Comparison of ENCODE assay signal across 23 cellular contexts in genomic region chr1:20847619-20848080, GRCh38.
A peak's percentile ranks its signal among the peaks of the same experiment; 100 is the strongest.
DNase-seq lines count a peak whose midpoint lies in the region; ATAC-seq, FAIRE-seq and TF ChIP-seq lines count a peak whose summit lies in the region.
"Had no signal": no experiment of that assay in that cellular context is flagged by ENCODE, and none has a peak within 500 bp of the region (broad histone marks: within the 10 kb centered on the region; RNA-seq: fewer than 3 reads in every experiment).

No MANE protein-coding gene starts in this region.

- ATAC-seq in right lobe of liver (peak in 3 of 4 donors; percentile 44 to 84 (median 69)), HepG2 (no peak), psoas muscle (no peak)
- ATAC-seq: naive thymus-derived CD8-positive, alpha-beta T cell had no signal

- H3K4me3 ChIP-seq in right lobe of liver, result no peak overlapping the region
- no peak overlapping the region for H3K4me3 ChIP-seq in HepG2 (replicated peaks in 1 of 3; ENCODE audit: insufficient read depth in 1 of 3, low read depth in 2 of 3, low read length in 3 of 3)
- H3K4me3 ChIP-seq in fibroblast of the aortic adventitia (ENCODE audit: low read depth, low read length), result no peak overlapping the region
- no peak overlapping the region for H3K4me3 ChIP-seq in psoas muscle
- no peak overlapping the region for H3K4me3 ChIP-seq in hepatocyte
- H3K4me3 ChIP-seq: lower lobe of right lung, prostate gland had no signal

- H3K4me1 ChIP-seq in right lobe of liver (peaks cover 0 to 7% (median 0%) of the 10 kb centered on the region in 4 donors), HepG2 (ENCODE audit: insufficient read depth, low read length) (no peaks in the 10 kb centered on the region), psoas muscle (no peaks in the 10 kb centered on the region), hepatocyte (ENCODE audit: insufficient read depth) (no peaks in the 10 kb centered on the region)
- H3K4me1 ChIP-seq: lower lobe of right lung, prostate gland had no signal

- TF ChIP-seq POLR2A in right lobe of liver (IDR thresholded peaks at IDR 0.05) (no peak), HepG2 (IDR thresholded peaks at IDR 0.05; ENCODE audit: insufficient read depth in 1 of 2, low read depth in 2 of 2, low read length in 2 of 2) (no peak)

- no peak for TF ChIP-seq RAD21 in HepG2 (CRISPR knock-in tag; IDR thresholded peaks at IDR 0.05)

- no peaks in the 10 kb centered on the region for H3K27me3 ChIP-seq in right lobe of liver
- H3K27me3 ChIP-seq in HepG2 (ENCODE audit: control insufficient read depth in 1 of 2, insufficient read depth in 2 of 2, low read length in 2 of 2), result no peaks in the 10 kb centered on the region
- H3K27me3 ChIP-seq in psoas muscle (ENCODE audit: insufficient read depth in 3 of 3, low read length in 2 of 3), result no peaks in the 10 kb centered on the region
- no peaks in the 10 kb centered on the region for H3K27me3 ChIP-seq in hepatocyte

- no peaks in the 10 kb centered on the region for H3K9me3 ChIP-seq in right lobe of liver
- H3K9me3 ChIP-seq in HepG2 (ENCODE audit: low read length), result no peaks in the 10 kb centered on the region
- H3K9me3 ChIP-seq in psoas muscle, result no peaks in the 10 kb centered on the region
- no peaks in the 10 kb centered on the region for H3K9me3 ChIP-seq in hepatocyte (ENCODE audit: low read depth)
- H3K9me3 ChIP-seq: lower lobe of right lung, prostate gland had no signal

- intact Hi-C loops in right lobe of liver (cut with DNase I), result no loop called here
- intact Hi-C loops in HepG2 (cut with micrococcal nuclease; ENCODE audit: unreplicated experiment), result no loop called here
- intact Hi-C loops in psoas muscle (cut with DNase I), result no loop called here

- H3K4me2 ChIP-seq in HepG2 (ENCODE audit: low read depth, low read length) (no peak overlapping the region), hepatocyte (no peak overlapping the region)

- peaks cover 40% of the 10 kb centered on the region for H3K36me3 Mint-ChIP-seq in activated CD4-positive, alpha-beta memory T cell treated with anti-CD3 and anti-CD28 coated beads, Interleukin-2, amount 10 ng/mL, durations not matched to agents 7 days and 5 days (ENCODE audit: low read depth)

- no peak for FAIRE-seq in HepG2 (lab: Jason Lieb, UNC)
- FAIRE-seq: G401.6, GM12891 had no signal

- H3K79me2 ChIP-seq in HepG2 (ENCODE audit: insufficient read depth, low read length) (no peaks in the 10 kb centered on the region), hepatocyte (no peaks in the 10 kb centered on the region)

- CTCF ChIA-PET in HepG2 (lab: Yijun Ruan, JAX; ENCODE audit: low intra/inter-chr PET ratio, low total read pairs), result no interaction called here
- CTCF ChIA-PET in activated CD4-positive, alpha-beta memory T cell treated with anti-CD3 and anti-CD28 coated beads, Interleukin-2, amount 10 ng/mL, durations not matched to agents 7 days and 5 days (lab: Charles Lee), result no interaction called here

- H4K20me1 ChIP-seq in HepG2 (ENCODE audit: insufficient read depth, low read length) (no peaks in the 10 kb centered on the region), hepatocyte (ENCODE audit: insufficient read depth, poor library complexity, severe bottlenecking) (no peaks in the 10 kb centered on the region)

- H3K9me2 ChIP-seq in hepatocyte (replicated peaks; ENCODE audit: insufficient read depth), result no peaks in the 10 kb centered on the region

- no peak overlapping the region for H3K27ac Mint-ChIP-seq in activated CD4-positive, alpha-beta memory T cell treated with anti-CD3 and anti-CD28 coated beads, Interleukin-2, amount 10 ng/mL, durations not matched to agents 7 days and 5 days
- H3K27ac Mint-ChIP-seq: CD8-positive, alpha-beta memory T cell; dendritic cell treated with granulocyte-macrophage colony-stimulating factor and Interleukin-4, amounts not matched to agents 40 ng/mL and 50 ng/mL, for 4 days; naive thymus-derived CD8-positive, alpha-beta T cell; stimulated activated naive CD8-positive, alpha-beta T cell treated with anti-CD3 and anti-CD28 coated beads, Interleukin-15, Interleukin-2, amounts not matched to agents 100 ng/mL and 50 ng/mL, for 24 hours; T-helper 1 cell treated with Interleukin-12 subunit alpha and Interleukin-12 subunit beta and Interleukin-4 antibody, amounts not matched to agents 30 μg/mL and 1 μg/mL, for 36 hours had no signal

- 67% methylated on average over 4 of the region's 4 CpGs for WGBS in right lobe of liver (ENCODE audit: insufficient coverage, low coverage, low lambda C conversion rate, missing lambda C conversion rate)
- WGBS in HepG2 (ENCODE audit: low lambda C conversion rate), result 94% methylated on average over 4 of the region's 4 CpGs
- WGBS in psoas muscle, 3 donors, result 94 to 98% (median 94%) methylated on average over 4 of the region's 4 CpGs
- 86% methylated on average over 4 of the region's 4 CpGs for WGBS in hepatocyte (ENCODE audit: low lambda C conversion rate, missing lambda C conversion rate)

- in situ Hi-C loops in HepG2 (cut with HindIII; ENCODE audit: extremely low pct_ligation_motif_present, low pct_unique_long_range_greater_than_20kb), result no loop called here

- no peaks in the 10 kb centered on the region for H3K4me1 Mint-ChIP-seq in activated CD4-positive, alpha-beta memory T cell treated with anti-CD3 and anti-CD28 coated beads, Interleukin-2, amount 10 ng/mL, durations not matched to agents 7 days and 5 days
- H3K4me1 Mint-ChIP-seq: CD8-positive, alpha-beta memory T cell; naive thymus-derived CD8-positive, alpha-beta T cell had no signal

- H3K27me3 Mint-ChIP-seq in activated CD4-positive, alpha-beta memory T cell treated with anti-CD3 and anti-CD28 coated beads, Interleukin-2, amount 10 ng/mL, durations not matched to agents 7 days and 5 days, result no peaks in the 10 kb centered on the region
- H3K27me3 Mint-ChIP-seq: dendritic cell treated with granulocyte-macrophage colony-stimulating factor and Interleukin-4, amounts not matched to agents 40 ng/mL and 50 ng/mL, for 4 days; naive thymus-derived CD8-positive, alpha-beta T cell; stimulated activated naive CD8-positive, alpha-beta T cell treated with anti-CD3 and anti-CD28 coated beads, Interleukin-15, Interleukin-2, amounts not matched to agents 100 ng/mL and 50 ng/mL, for 24 hours had no signal

- TF ChIP-seq EP300 in HepG2 (IDR thresholded peaks at IDR 0.05; ENCODE audit: low read depth in 2 of 2, low read length in 2 of 2) (no peak), HepG2 (CRISPR knock-in tag; IDR thresholded peaks at IDR 0.05; ENCODE audit: borderline replicate concordance) (no peak)

- H3K4me3 Mint-ChIP-seq in activated CD4-positive, alpha-beta memory T cell treated with anti-CD3 and anti-CD28 coated beads, Interleukin-2, amount 10 ng/mL, durations not matched to agents 7 days and 5 days, result no peak overlapping the region
- H3K4me3 Mint-ChIP-seq: CD8-positive, alpha-beta memory T cell; dendritic cell treated with granulocyte-macrophage colony-stimulating factor and Interleukin-4, amounts not matched to agents 40 ng/mL and 50 ng/mL, for 4 days; naive thymus-derived CD8-positive, alpha-beta T cell; stimulated activated naive CD8-positive, alpha-beta T cell treated with anti-CD3 and anti-CD28 coated beads, Interleukin-15, Interleukin-2, amounts not matched to agents 100 ng/mL and 50 ng/mL, for 24 hours; T-helper 1 cell treated with Interleukin-12 subunit alpha and Interleukin-12 subunit beta and Interleukin-4 antibody, amounts not matched to agents 30 μg/mL and 1 μg/mL, for 36 hours had no signal

- no peaks in the 10 kb centered on the region for H3K9me3 Mint-ChIP-seq in activated CD4-positive, alpha-beta memory T cell treated with anti-CD3 and anti-CD28 coated beads, Interleukin-2, amount 10 ng/mL, durations not matched to agents 7 days and 5 days
- H3K9me3 Mint-ChIP-seq: CD8-positive, alpha-beta memory T cell; dendritic cell treated with granulocyte-macrophage colony-stimulating factor and Interleukin-4, amounts not matched to agents 40 ng/mL and 50 ng/mL, for 4 days; naive thymus-derived CD8-positive, alpha-beta T cell; stimulated activated naive CD8-positive, alpha-beta T cell treated with anti-CD3 and anti-CD28 coated beads, Interleukin-15, Interleukin-2, amounts not matched to agents 100 ng/mL and 50 ng/mL, for 24 hours; T-helper 1 cell treated with Interleukin-12 subunit alpha and Interleukin-12 subunit beta and Interleukin-4 antibody, amounts not matched to agents 30 μg/mL and 1 μg/mL, for 36 hours had no signal

- TF ChIP-seq CTCF in right lobe of liver (IDR thresholded peaks at IDR 0.05) (no peak), HepG2 (CRISPR knock-in tag; IDR thresholded peaks at IDR 0.05) (no peak), fibroblast of the aortic adventitia (IDR thresholded peaks at IDR 0.05; ENCODE audit: insufficient read depth, low read length) (no peak), psoas muscle (IDR thresholded peaks at IDR 0.05) (no peak), hepatocyte (IDR thresholded peaks at IDR 0.05; ENCODE audit: poor library complexity) (no peak)

- BruUV-seq in HepG2 (replicated peaks; lab: Mats Ljungman, UMichigan), result no TSS peak

- H3K27ac ChIP-seq in right lobe of liver (peak overlapping the region in 1 of 3 donors; percentile 10), HepG2 (ENCODE audit: extremely low read length, insufficient read depth, low read length) (no peak overlapping the region), psoas muscle (no peak overlapping the region), hepatocyte (no peak overlapping the region)
- H3K27ac ChIP-seq: lower lobe of right lung, prostate gland had no signal

- H3K36me3 ChIP-seq in right lobe of liver (peaks cover 0 to 13% (median 3%) of the 10 kb centered on the region in 4 donors), HepG2 (replicated peaks in 1 of 2; ENCODE audit: control insufficient read depth in 1 of 2, insufficient read depth in 2 of 2, low read length in 2 of 2) (peaks cover 11% of the 10 kb centered on the region in 2 experiments; a peak in 4 of 5 replicates), psoas muscle (ENCODE audit: insufficient read depth in 1 of 2, low read depth in 1 of 2) (peaks cover 0 to 90% of the 10 kb centered on the region in 2 donors), hepatocyte (replicated peaks; ENCODE audit: insufficient read depth, low read depth) (no peaks in the 10 kb centered on the region)
- H3K36me3 ChIP-seq: prostate gland had no signal

- H2AFZ ChIP-seq in HepG2 (ENCODE audit: low read length), result no peak overlapping the region
- H2AFZ ChIP-seq in hepatocyte, result no peak overlapping the region

- no peak for DNase-seq in right lobe of liver
- DNase-seq in HepG2 (ENCODE audit: low spot score), result no peak
- DNase-seq in astrocyte of the hippocampus (ENCODE audit: low read depth, low spot score), result peak; percentile 80
- peak; percentile 79 for DNase-seq in fibroblast of the aortic adventitia (ENCODE audit: low read depth)
- no peak for DNase-seq in GM03348 (ENCODE audit: low spot score)
- DNase-seq in activated CD4-positive, alpha-beta memory T cell treated with anti-CD3 and anti-CD28 coated beads, Interleukin-2, amount 10 ng/mL, durations not matched to agents 7 days and 5 days, result no peak
- no peak for DNase-seq in psoas muscle
- DNase-seq in hepatocyte (ENCODE audit: low spot score), result no peak
- DNase-seq: activated CD4-positive, CD25-positive, alpha-beta regulatory T cell; aorta; CD8-positive, alpha-beta memory T cell; GOT3; Kasumi-1; lower lobe of right lung; naive thymus-derived CD8-positive, alpha-beta T cell; NCI-H1417 treated with DMSO at 0.1 percent for 48 hours; NCI-H2227 treated with DMSO at 0.1 percent for 48 hours had no signal

- no peak overlapping the region for H3K9ac ChIP-seq in HepG2 (ENCODE audit: insufficient read depth, low read depth, low read length)

- POLR2A ChIA-PET in HepG2 (lab: Yijun Ruan, JAX), result no interaction called here
- POLR2A ChIA-PET in activated CD4-positive, alpha-beta memory T cell treated with anti-CD3 and anti-CD28 coated beads, Interleukin-2, amount 10 ng/mL, durations not matched to agents 7 days and 5 days (lab: Charles Lee), result no interaction called here

Comparison
In these comparisons a context has a peak if more than half of its experiments do, and no peak if none do; other contexts are left out.
1. ATAC-seq: peak in right lobe of liver (3 of 4); none in HepG2 (single experiment) and psoas muscle (0 of 4).
2. DNase-seq: peak in astrocyte of the hippocampus (single experiment) and fibroblast of the aortic adventitia (single experiment); none in right lobe of liver (0 of 3), HepG2 (single experiment), GM03348 (single experiment), activated CD4-positive, alpha-beta memory T cell treated with anti-CD3 and anti-CD28 coated beads, Interleukin-2, amount 10 ng/mL, durations not matched to agents 7 days and 5 days (single experiment), psoas muscle (0 of 2) and hepatocyte (single experiment).